10 cellular contexts compared by ENCODE assay signal in genomic region chr2:105873281-105873680, GRCh38.
DNase-seq lines count a peak whose midpoint lies in the region; ATAC-seq lines count a peak whose summit lies in the region.
"Had no signal": no experiment of that assay in that cellular context is flagged by ENCODE, and none has a peak within 500 bp of the region (broad histone marks: within the 10 kb centered on the region; RNA-seq: fewer than 3 reads in every experiment).

No MANE protein-coding gene starts in this region.

- H3K27me3 ChIP-seq in BLaER1 treated with 17β-estradiol and CSF1 and Interleukin-3, amounts not matched to agents 10 nM and 100 nM: no peaks in the 10 kb centered on the region
- H3K27me3 ChIP-seq in HUES48 (ENCODE audit: control insufficient read depth, insufficient read depth, low read length): no peaks in the 10 kb centered on the region

- H3K4me3 ChIP-seq in BLaER1 treated with 17β-estradiol and CSF1 and Interleukin-3, amounts not matched to agents 10 nM and 100 nM: no peak overlapping the region
- H3K4me3 ChIP-seq in HUES48 (ENCODE audit: low read depth, low read length): no peak overlapping the region
- H3K4me3 ChIP-seq: skin epidermis had no signal

- peaks cover 41 to 90% (median 81%) of the 10 kb centered on the region in 11 experiments for H3K36me3 ChIP-seq in BLaER1 treated with 17β-estradiol and CSF1 and Interleukin-3, amounts not matched to agents 10 nM and 100 nM
- no peaks in the 10 kb centered on the region for H3K36me3 ChIP-seq in HUES48 (ENCODE audit: control insufficient read depth, insufficient read depth, low read length)

- peaks cover 30% of the 10 kb centered on the region for H3K36me3 Mint-ChIP-seq in memory B cell

- peaks cover 29 to 58% (median 43%) of the 10 kb centered on the region in 10 experiments for H3K4me1 ChIP-seq in BLaER1 treated with 17β-estradiol and CSF1 and Interleukin-3, amounts not matched to agents 10 nM and 100 nM
- H3K4me1 ChIP-seq in HUES48 (ENCODE audit: control insufficient read depth, insufficient read depth, low read length): peaks cover 8% of the 10 kb centered on the region

- peak overlapping the region; percentile 49 for H3K4me3 Mint-ChIP-seq in memory B cell

- H3K27ac Mint-ChIP-seq in memory B cell: peak overlapping the region; percentile 59

- H3K27me3 Mint-ChIP-seq in memory B cell: no peaks in the 10 kb centered on the region

- peak overlapping the region in 5 of 11 experiments; percentile 4 to 51 (median 44); a peak in 9 of 22 replicates for H3K27ac ChIP-seq in BLaER1 treated with 17β-estradiol and CSF1 and Interleukin-3, amounts not matched to agents 10 nM and 100 nM
- H3K27ac ChIP-seq in HUES48 (ENCODE audit: low read depth, low read length): peak overlapping the region; percentile 38
- H3K27ac ChIP-seq: epithelial cell of prostate had no signal

- no peaks in the 10 kb centered on the region for H3K9me3 Mint-ChIP-seq in memory B cell

- H3K4me1 Mint-ChIP-seq in memory B cell: peaks cover 50% of the 10 kb centered on the region

- ATAC-seq in GM21360 (IDR thresholded peaks at IDR 0.05; ENCODE audit: unreplicated experiment) (peak; percentile 17), memory B cell (ENCODE audit: low read depth) (no peak)

- H3K9ac ChIP-seq in BLaER1 treated with 17β-estradiol and CSF1 and Interleukin-3, amounts not matched to agents 10 nM and 100 nM: 0 out of 22 replicates have a peak overlapping the region, but pooled peaks of 1 of the 11 experiments have one; percentile 14
- H3K9ac ChIP-seq in HUES48 (ENCODE audit: low read depth, low read length): no peak overlapping the region

- peaks cover 15 to 31% (median 18%) of the 10 kb centered on the region in 11 experiments for H3K9me3 ChIP-seq in BLaER1 treated with 17β-estradiol and CSF1 and Interleukin-3, amounts not matched to agents 10 nM and 100 nM (replicated peaks in 1 of 11)
- H3K9me3 ChIP-seq in HUES48 (ENCODE audit: control insufficient read depth, insufficient read depth, low read length): no peaks in the 10 kb centered on the region

- in situ Hi-C loops in G401 (cut with HindIII; ENCODE audit: low sequenced_read_pairs): no loop called here

- no peak for DNase-seq in memory B cell (ENCODE audit: low spot score in 2 of 2)
- DNase-seq in NCI-H2081 (lab: John Stamatoyannopoulos, UW): no peak
- no peak for DNase-seq in SHP77 treated with DMSO at 0.1 percent for 48 hours (lab: John Stamatoyannopoulos, UW)
- DNase-seq in G401 (ENCODE audit: low spot score): no peak
- DNase-seq in NCI-H1092 treated with DMSO at 0.1 percent for 48 hours (lab: John Stamatoyannopoulos, UW): no peak

- peaks cover 33 to 87% (median 70%) of the 10 kb centered on the region in 11 experiments; a peak in 21 of 22 replicates for H4K20me1 ChIP-seq in BLaER1 treated with 17β-estradiol and CSF1 and Interleukin-3, amounts not matched to agents 10 nM and 100 nM

- H3K4me2 ChIP-seq in BLaER1 treated with 17β-estradiol and CSF1 and Interleukin-3, amounts not matched to agents 10 nM and 100 nM: peak overlapping the region in 9 of 11 experiments; percentile 33 to 83 (median 60); a peak in 16 of 22 replicates
